ENCODE assay signal across 1 cellular context in the genomic region with DNA sequence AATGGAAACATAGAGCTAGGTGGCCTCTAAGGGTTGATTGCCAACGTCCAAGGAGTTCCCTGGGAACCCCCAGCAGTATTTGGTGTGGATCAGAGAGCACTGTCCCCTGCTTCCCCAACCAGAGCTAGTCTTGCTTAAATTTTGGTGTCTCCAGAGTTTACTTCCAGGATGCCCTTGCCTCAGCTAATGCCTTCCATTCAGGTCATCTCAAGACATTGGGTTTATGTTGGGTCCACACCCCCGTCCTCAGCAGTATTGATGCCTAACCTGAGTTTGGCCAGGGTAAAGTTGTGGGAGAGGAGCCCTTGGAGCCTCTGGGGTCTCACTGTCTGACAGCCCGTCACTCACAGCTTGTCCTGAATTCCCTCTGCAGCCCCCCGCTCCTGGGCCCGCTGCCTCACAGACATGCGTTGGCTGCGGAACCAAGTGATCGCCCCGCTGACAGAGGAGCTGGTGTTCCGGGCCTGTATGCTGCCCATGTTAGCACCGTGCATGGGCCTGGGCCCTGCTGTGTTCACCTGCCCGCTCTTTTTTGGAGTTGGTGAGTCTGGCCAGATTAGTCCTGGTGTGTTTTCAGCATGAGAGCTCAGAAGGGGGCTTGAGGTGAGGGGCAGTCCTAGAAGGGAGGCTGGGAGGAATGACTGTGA.
TF ChIP-seq lines count a peak whose summit lies in the region.

No MANE protein-coding gene starts in this region.

TF ChIP-seq in IMR-90, 13 proteins besides CTCF, POLR2A, EP300 and RAD21 (continued from another document):
- TF ChIP-seq, protein P1, sequence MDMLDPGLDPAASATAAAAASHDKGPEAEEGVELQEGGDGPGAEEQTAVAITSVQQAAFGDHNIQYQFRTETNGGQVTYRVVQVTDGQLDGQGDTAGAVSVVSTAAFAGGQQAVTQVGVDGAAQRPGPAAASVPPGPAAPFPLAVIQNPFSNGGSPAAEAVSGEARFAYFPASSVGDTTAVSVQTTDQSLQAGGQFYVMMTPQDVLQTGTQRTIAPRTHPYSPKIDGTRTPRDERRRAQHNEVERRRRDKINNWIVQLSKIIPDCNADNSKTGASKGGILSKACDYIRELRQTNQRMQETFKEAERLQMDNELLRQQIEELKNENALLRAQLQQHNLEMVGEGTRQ (IDR thresholded peaks at IDR 0.05; ENCODE audit: low read depth, low read length): no peak
- TF ChIP-seq NFE2L2 (IDR thresholded peaks at IDR 0.05; ENCODE audit: low read depth, low read length): no peak
- TF ChIP-seq MAFK (IDR thresholded peaks at IDR 0.05; ENCODE audit: low read depth, low read length): no peak
